ENCODE assay signal across 8 cellular contexts in the genomic region with DNA sequence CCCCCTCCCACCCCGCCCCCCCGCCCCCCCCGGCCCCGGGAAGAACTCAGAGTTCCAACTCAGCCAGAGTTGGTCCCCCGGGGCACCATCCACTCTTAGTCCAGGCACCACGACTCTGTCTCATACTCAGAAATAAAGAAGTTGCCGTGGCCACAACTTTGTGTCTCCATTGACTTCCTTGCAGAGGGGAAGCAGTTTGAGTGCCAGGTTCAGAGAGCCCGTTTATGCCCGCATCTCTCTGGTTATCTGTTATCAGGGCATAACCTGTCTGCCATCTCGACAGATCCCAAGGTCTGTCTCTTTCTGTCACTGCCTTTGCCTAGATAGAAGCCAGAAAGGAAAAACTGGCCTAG. TPM values are rescaled to one million over a fixed set of nuclear protein-coding genes. Genes with fewer than 3 reads are reported as not detected.
DNase-seq lines count a peak whose midpoint lies in the region; ATAC-seq and TF ChIP-seq lines count a peak whose summit lies in the region.

No MANE protein-coding gene starts in this region.

- H3K36me3 ChIP-seq in ES-I3 (ENCODE audit: insufficient read depth, low read length), result peaks cover 4% of the 10 kb centered on the region
- peaks cover 0 to 23% of the 10 kb centered on the region in 2 donors for H3K36me3 ChIP-seq in left lung
- H3K36me3 ChIP-seq in thoracic aorta, result peaks cover 8% of the 10 kb centered on the region

- peak overlapping the region; percentile 83 to 90 for H3K4me3 ChIP-seq in left lung
- H3K4me3 ChIP-seq in thoracic aorta, result peak overlapping the region; percentile 95

- H3K9me3 Mint-ChIP-seq in activated naive CD8-positive, alpha-beta T cell (ENCODE audit: low read depth), result no peaks in the 10 kb centered on the region

- H3K9ac ChIP-seq in ES-I3 (ENCODE audit: low read depth, low read length), result peak overlapping the region; percentile 90

- H3K4me1 ChIP-seq in ES-I3 (ENCODE audit: insufficient read depth, low read length) (peaks cover 7% of the 10 kb centered on the region), left lung (peaks cover 16 to 31% of the 10 kb centered on the region in 2 donors), thoracic aorta (ENCODE audit: control insufficient read depth in 1 of 2, low read depth in 2 of 2) (peaks cover 16 to 29% of the 10 kb centered on the region in 2 donors)

- peak overlapping the region; percentile 99 for H3K4me3 Mint-ChIP-seq in activated naive CD8-positive, alpha-beta T cell

- TF ChIP-seq CTCF in left lung (IDR thresholded peaks at IDR 0.05), result no peak
- TF ChIP-seq CTCF in thoracic aorta (IDR thresholded peaks at IDR 0.05), result no peak

- no peaks in the 10 kb centered on the region for H3K27me3 Mint-ChIP-seq in activated naive CD8-positive, alpha-beta T cell

- H3K4me1 Mint-ChIP-seq in activated naive CD8-positive, alpha-beta T cell (ENCODE audit: low read depth), result peaks cover 47% of the 10 kb centered on the region

- H3K9me3 ChIP-seq in ES-I3 (ENCODE audit: control insufficient read depth, insufficient read depth, low read length) (no peaks in the 10 kb centered on the region), left lung (no peaks in the 10 kb centered on the region), thoracic aorta (no peaks in the 10 kb centered on the region)

- intact Hi-C loops in left lung (cut with DNase I), result no loop called here

- no peak for DNase-seq in left lung
- DNase-seq in thoracic aorta (ENCODE audit: low spot score), result no peak
- no peak for DNase-seq in NK-92 (lab: John Stamatoyannopoulos, UW; ENCODE audit: unreplicated experiment)

- H3K27ac Mint-ChIP-seq in activated naive CD8-positive, alpha-beta T cell, result peak overlapping the region; percentile 77

- ATAC-seq in HG03354 (IDR thresholded peaks at IDR 0.05; ENCODE audit: poor library complexity, severe bottlenecking, unreplicated experiment) (peak; percentile 3), left lung (no peak), thoracic aorta (ENCODE audit: insufficient number of reproducible peaks, low FRiP score, low read depth) (no peak), GM18858 (IDR thresholded peaks at IDR 0.05; ENCODE audit: unreplicated experiment) (no peak), HG03039 (IDR thresholded peaks at IDR 0.05; ENCODE audit: unreplicated experiment) (no peak)

- no peaks in the 10 kb centered on the region for H3K27me3 ChIP-seq in left lung
- no peaks in the 10 kb centered on the region for H3K27me3 ChIP-seq in thoracic aorta (replicated peaks; ENCODE audit: insufficient read depth)

- peaks cover 12% of the 10 kb centered on the region for H3K36me3 Mint-ChIP-seq in activated naive CD8-positive, alpha-beta T cell

- H3K27ac ChIP-seq in left lung, result peak overlapping the region; percentile 95 to 97
- H3K27ac ChIP-seq in thoracic aorta, result peak overlapping the region; percentile 51 to 97

RNA-seq across cellular contexts. Expression of gene CDC5L, which starts 0.6 kb away (rescaled TPM):
- total RNA-seq in left lung (10 to 100 TPM; 16.5 to 17.3 TPM), thoracic aorta (10 to 100 TPM; 19.6 to 21.7 TPM)

RNA-seq across cellular contexts. Expression of gene SPATS1, which starts 45.7 kb away (rescaled TPM):
- total RNA-seq in left lung (under 1 TPM in 1 of 2 donors, not detected in 1; 0.45 TPM), thoracic aorta (not detected)
